Comparison of ENCODE assay signal across 14 cellular contexts in genomic region chr4:107548211-107548905, GRCh38.
A peak's percentile ranks its signal among the peaks of the same experiment; 100 is the strongest.
DNase-seq lines count a peak whose midpoint lies in the region; TF ChIP-seq lines count a peak whose summit lies in the region.
"Had no signal": no experiment of that assay in that cellular context is flagged by ENCODE, and none has a peak within 500 bp of the region (broad histone marks: within the 10 kb centered on the region; RNA-seq: fewer than 3 reads in every experiment).

No MANE protein-coding gene starts in this region.

- H3K18ac ChIP-seq in neuronal stem cell (ENCODE audit: low read length): no peak overlapping the region

- no peak overlapping the region for H3K9ac ChIP-seq in neuronal stem cell (ENCODE audit: low read depth, low read length, poor library complexity)

- no peak overlapping the region for H3K4me3 ChIP-seq in HFF-Myc (replicated peaks; ENCODE audit: low read depth, low read length)
- H3K4me3 ChIP-seq in SJCRH30: peak overlapping the region; percentile 29
- H3K4me3 ChIP-seq in fibroblast of mammary gland (ENCODE audit: control insufficient read depth, low read depth, low read length): no peak overlapping the region
- no peak overlapping the region for H3K4me3 ChIP-seq in neuronal stem cell (ENCODE audit: low read length in 2 of 2)
- no peak overlapping the region for H3K4me3 ChIP-seq in stomach
- H3K4me3 ChIP-seq: colonic mucosa, vagina had no signal

- no peak overlapping the region for H2BK120ac ChIP-seq in neuronal stem cell (ENCODE audit: low read depth, low read length)

- no peak overlapping the region for H3K14ac ChIP-seq in neuronal stem cell (ENCODE audit: low read length)

- H3K27me3 ChIP-seq in SJCRH30 (no peaks in the 10 kb centered on the region; the same call in 1 of the 2 replicates), neuronal stem cell (ENCODE audit: control insufficient read depth in 3 of 3, insufficient read depth in 3 of 3, low read depth in 1 of 3, low read length in 3 of 3) (no peaks in the 10 kb centered on the region), stomach (no peaks in the 10 kb centered on the region)
- H3K27me3 ChIP-seq: colonic mucosa, vagina had no signal

- H2BK12ac ChIP-seq in neuronal stem cell (ENCODE audit: low read length): no peak overlapping the region

- peak overlapping the region; percentile 53 for H3K27ac ChIP-seq in SJCRH30
- no peak overlapping the region for H3K27ac ChIP-seq in neuronal stem cell (replicated peaks; ENCODE audit: low read length)
- H3K27ac ChIP-seq in caudate nucleus (ENCODE audit: low read depth, low read length): no peak overlapping the region
- H3K27ac ChIP-seq in stomach: peak overlapping the region in 1 of 5 donors; percentile 7
- H3K27ac ChIP-seq: colonic mucosa, vagina had no signal

- H3K23ac ChIP-seq in neuronal stem cell (ENCODE audit: low read depth, low read length, poor library complexity): no peak overlapping the region

- H3K9me3 ChIP-seq in SJCRH30 (replicated peaks) (no peaks in the 10 kb centered on the region), neuronal stem cell (replicated peaks in 1 of 2; ENCODE audit: control insufficient read depth in 2 of 2, insufficient read depth in 1 of 2, low read depth in 1 of 2, low read length in 2 of 2) (no peaks in the 10 kb centered on the region), stomach (no peaks in the 10 kb centered on the region)
- H3K9me3 ChIP-seq: colonic mucosa, vagina had no signal

- TF ChIP-seq POLR2A in stomach (IDR thresholded peaks at IDR 0.05): no peak

- no peak overlapping the region for H2BK15ac ChIP-seq in neuronal stem cell (ENCODE audit: low read length)

- H2AFZ ChIP-seq in neuronal stem cell (ENCODE audit: low read length): peak overlapping the region; percentile 86

- intact Hi-C loops in stomach (cut with DNase I; ENCODE audit: low total_unique reads): no loop called here

- no peak overlapping the region for H2AK5ac ChIP-seq in neuronal stem cell (ENCODE audit: low read depth, low read length)

- H3K4ac ChIP-seq in neuronal stem cell (ENCODE audit: low read length): no peak overlapping the region

- H3K36me3 ChIP-seq in SJCRH30: no peaks in the 10 kb centered on the region
- H3K36me3 ChIP-seq in neuronal stem cell (replicated peaks in 1 of 2; ENCODE audit: control insufficient read depth in 2 of 2, insufficient read depth in 2 of 2, low read length in 2 of 2): no peaks in the 10 kb centered on the region
- H3K36me3 ChIP-seq in stomach: no peaks in the 10 kb centered on the region
- H3K36me3 ChIP-seq: colonic mucosa, vagina had no signal

- no peak overlapping the region for H4K8ac ChIP-seq in neuronal stem cell (ENCODE audit: low read depth, low read length)

- no peak for TF ChIP-seq EP300 in stomach (IDR thresholded peaks at IDR 0.05)

- WGBS in neuronal stem cell (ENCODE audit: extremely low coverage in 2 of 2, insufficient read length in 2 of 2, insufficient replicate concordance in 1 of 2), 2 donors: no CpG with 5 or more reads among the region's 7 CpGs
- WGBS in stomach, 5 donors: 39 to 46% (median 43%) methylated on average over 7 of the region's 7 CpGs

- peaks cover 6% of the 10 kb centered on the region for H3K4me1 ChIP-seq in SJCRH30
- H3K4me1 ChIP-seq in neuronal stem cell (ENCODE audit: control insufficient read depth in 2 of 2, insufficient read depth in 1 of 2, low read depth in 1 of 2, low read length in 2 of 2): no peaks in the 10 kb centered on the region
- H3K4me1 ChIP-seq in stomach: no peaks in the 10 kb centered on the region
- H3K4me1 ChIP-seq: colonic mucosa, vagina had no signal

- TF ChIP-seq CTCF in HFF-Myc (IDR thresholded peaks at IDR 0.05; ENCODE audit: low read depth, low read length, missing control alignments) (no peak), fibroblast of mammary gland (conservative IDR thresholded peaks at IDR 0.05; ENCODE audit: control insufficient read depth, insufficient read depth, low read depth, low read length) (no peak), stomach (IDR thresholded peaks at IDR 0.05) (no peak)

- no peak overlapping the region for H3K4me2 ChIP-seq in neuronal stem cell (ENCODE audit: insufficient read depth, low read length, poor library complexity, severe bottlenecking)

- DNase-seq in HFF-Myc (ENCODE audit: extremely low read depth, low read depth) (peak; percentile 30), SJCRH30 (peak in 1 of 2 experiments; percentile 30), fibroblast of mammary gland (ENCODE audit: low read depth) (peak; percentile 19), neuronal stem cell (ENCODE audit: low spot score) (no peak), caudate nucleus (lab: John Stamatoyannopoulos, UW) (no peak), AG08395 (ENCODE audit: low spot score) (no peak), stomach (no peak)
- no peak for DNase-seq in stimulated activated CD4-positive, alpha-beta T cell treated with anti-CD3 and anti-CD28 coated beads, Interleukin-4, amount 100 ng/mL, for 24 hours
- DNase-seq: activated CD4-positive, alpha-beta memory T cell treated with anti-CD3 and anti-CD28 coated beads, Interleukin-2, amount 10 ng/mL, durations not matched to agents 7 days and 5 days; colonic mucosa; MV-4-11; NCI-H2107; nucleus accumbens had no signal

- H4K91ac ChIP-seq in neuronal stem cell (ENCODE audit: low read depth, low read length, poor library complexity): no peak overlapping the region

- no peak overlapping the region for H2BK5ac ChIP-seq in neuronal stem cell (ENCODE audit: low read length)

- no peaks in the 10 kb centered on the region for H3K79me1 ChIP-seq in neuronal stem cell (ENCODE audit: low read depth, low read length)

Comparison
In these comparisons a context has a peak if more than half of its experiments do, and no peak if none do; other contexts are left out.
1. DNase-seq: peak in HFF-Myc (single experiment) and fibroblast of mammary gland (single experiment); none in neuronal stem cell (single experiment), caudate nucleus (0 of 61), AG08395 (single experiment), stimulated activated CD4-positive, alpha-beta T cell treated with anti-CD3 and anti-CD28 coated beads, Interleukin-4, amount 100 ng/mL, for 24 hours (single experiment) and stomach (single experiment).